Comparison of ENCODE assay signal across 1 cellular context in genomic region chr4:82718067-82718935, GRCh38.
TF ChIP-seq lines count a peak whose summit lies in the region.

No MANE protein-coding gene starts in this region.

TF ChIP-seq in SK-N-SH treated with all-trans-retinoic acid at 6 μM for 48 hours, 23 proteins besides CTCF, POLR2A, EP300 and RAD21 (continued from another document):
- no peak for TF ChIP-seq POU6F1 (CRISPR knock-in tag; IDR thresholded peaks at IDR 0.05; ENCODE audit: borderline replicate concordance, low read depth)
- no peak for TF ChIP-seq ZFP3 (CRISPR knock-in tag; IDR thresholded peaks at IDR 0.05)
- TF ChIP-seq GLIS3 (CRISPR knock-in tag; IDR thresholded peaks at IDR 0.05), result no peak
- no peak for TF ChIP-seq ZNF8 (CRISPR knock-in tag; IDR thresholded peaks at IDR 0.05)
- TF ChIP-seq TOX (CRISPR knock-in tag; IDR thresholded peaks at IDR 0.05; ENCODE audit: borderline replicate concordance), result no peak
- TF ChIP-seq ESRRG (CRISPR knock-in tag; IDR thresholded peaks at IDR 0.05), result no peak
- TF ChIP-seq SNAI2 (CRISPR knock-in tag; IDR thresholded peaks at IDR 0.05), result no peak
- no peak for TF ChIP-seq RARB (CRISPR knock-in tag; IDR thresholded peaks at IDR 0.05)
- TF ChIP-seq ZFP30 (CRISPR knock-in tag; IDR thresholded peaks at IDR 0.05), result no peak
TF ChIP-seq in SK-N-SH treated with all-trans-retinoic acid at 6 μM for 48 hours: peak in this region for 0.
